15 cellular contexts compared by ENCODE assay signal in the genomic region with DNA sequence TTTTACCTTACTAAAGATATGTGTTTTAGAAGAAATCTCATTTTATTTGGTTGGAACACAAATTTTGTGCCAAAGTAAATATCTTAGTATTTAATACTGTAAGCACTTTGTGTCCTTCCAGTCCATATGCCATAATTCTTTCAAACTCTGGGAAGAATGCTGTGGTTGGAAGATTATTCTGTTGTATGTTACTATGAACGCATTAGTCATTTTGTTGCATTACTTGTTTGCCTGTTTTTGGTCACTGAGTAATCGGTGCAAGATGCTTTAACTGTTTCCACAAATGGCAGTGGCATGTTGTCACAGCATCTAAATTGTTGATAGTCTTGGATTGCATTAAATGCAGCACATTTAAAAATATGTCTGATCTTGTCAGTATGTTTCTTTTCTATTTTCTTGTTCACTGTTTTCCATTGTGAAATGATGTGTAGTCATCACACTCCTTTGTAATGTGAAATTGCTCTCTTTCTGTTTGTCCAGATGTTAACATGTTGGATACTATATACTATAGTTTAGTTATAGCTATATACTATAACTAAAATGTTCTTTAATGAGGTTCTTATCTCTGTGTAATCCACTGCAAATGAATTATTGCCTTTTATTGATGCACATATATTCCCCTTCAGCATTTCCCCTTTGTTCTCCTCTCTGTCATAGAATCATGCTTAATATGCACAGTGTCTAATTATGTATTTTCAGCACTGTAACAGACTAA.
DNase-seq lines count a peak whose midpoint lies in the region; ATAC-seq and TF ChIP-seq lines count a peak whose summit lies in the region.
"Had no signal": no experiment of that assay in that cellular context is flagged by ENCODE, and none has a peak within 500 bp of the region (broad histone marks: within the 10 kb centered on the region; RNA-seq: fewer than 3 reads in every experiment).

No MANE protein-coding gene starts in this region.

- peaks cover 0 to 7% of the 10 kb centered on the region in 2 experiments; a peak in 1 of 4 replicates for H3K79me1 ChIP-seq in IMR-90 (ENCODE audit: low read depth in 1 of 2, low read length in 2 of 2)

- H4K20me1 ChIP-seq in IMR-90 (ENCODE audit: insufficient read depth, low read length), result no peaks in the 10 kb centered on the region

- TF ChIP-seq POLR2A in IMR-90 (IDR thresholded peaks at IDR 0.05; ENCODE audit: low read depth, low read length), result no peak

- BruUV-seq in IMR-90 (replicated peaks; lab: Mats Ljungman, UMichigan), result no TSS peak

- no peak overlapping the region for H2BK120ac ChIP-seq in IMR-90 (ENCODE audit: low read depth, low read length)

- intact Hi-C loops in IMR-90 (cut with micrococcal nuclease), result loop anchor here (5.0 kb wide), 1 partner anchor 41 kb away; no protein-coding TSS in a partner anchor

- no peak for TF ChIP-seq RAD21 in IMR-90 (IDR thresholded peaks at IDR 0.05; ENCODE audit: low read length)

- peak overlapping the region; percentile 72 for H2BK5ac ChIP-seq in IMR-90 (ENCODE audit: low read depth, low read length, poor library complexity, severe bottlenecking)

- H3K14ac ChIP-seq in IMR-90 (replicated peaks; ENCODE audit: low read depth, low read length), result no peak overlapping the region

- peaks cover 2% of the 10 kb centered on the region; the same call in 1 of the 2 replicates for H3K4me1 ChIP-seq in IMR-90 (ENCODE audit: control insufficient read depth, insufficient read depth, low read length)
- peaks cover 30% of the 10 kb centered on the region for H3K4me1 ChIP-seq in muscle layer of colon (ENCODE audit: insufficient read depth, low read length)

- POLR2A ChIA-PET in IMR-90 (lab: Charles Lee; ENCODE audit: unreplicated experiment), result no interaction called here

- H2BK20ac ChIP-seq in IMR-90 (ENCODE audit: low read depth, low read length), result peak overlapping the region; percentile 72; the same call in 1 of the 2 replicates

- H3K9me3 ChIP-seq in IMR-90 (ENCODE audit: control insufficient read depth, insufficient read depth, low read length) (0 out of 2 replicates have a peak, but pooled peaks cover 2% of the 10 kb centered on the region), muscle layer of colon (ENCODE audit: low read length) (no peaks in the 10 kb centered on the region)

- CTCF ChIA-PET in IMR-90 (lab: Yijun Ruan, JAX), result interaction anchor here (0.9 kb wide), 1 partner anchor 12 kb away, joined by 4 read pairs; no protein-coding TSS in a partner anchor

- DNase-seq in A172 (ENCODE audit: low spot score), result peak; percentile 74
- DNase-seq in IMR-90, result peak; percentile 87
- DNase-seq in coronary artery (ENCODE audit: low spot score), result no peak
- no peak for DNase-seq in stimulated activated naive CD4-positive, alpha-beta T cell (lab: John Stamatoyannopoulos, UW)
- DNase-seq in cortex of kidney (lab: John Stamatoyannopoulos, UW), result no peak
- no peak for DNase-seq in NK-92 (lab: John Stamatoyannopoulos, UW; ENCODE audit: unreplicated experiment)
- DNase-seq in NCI-H446 treated with DMSO at 0.1 percent for 48 hours (lab: John Stamatoyannopoulos, UW), result no peak
- DNase-seq: activated CD4-positive, alpha-beta T cell treated with anti-CD3 and anti-CD28 coated beads for 36 hours; DND-41; foreskin melanocyte; natural killer cell; NCI-H1930 had no signal

- H3K4me2 ChIP-seq in IMR-90 (ENCODE audit: low read depth, low read length), result peak overlapping the region; percentile 19; the same call in 1 of the 2 replicates

- peak; percentile 93 for ATAC-seq in IMR-90 (ENCODE audit: low read depth)
- ATAC-seq: activated CD4-positive, alpha-beta T cell treated with anti-CD3 and anti-CD28 coated beads for 36 hours; K562; natural killer cell had no signal

- H3K27me3 ChIP-seq in IMR-90 (ENCODE audit: control insufficient read depth, insufficient read depth, low read length), result no peaks in the 10 kb centered on the region
- no peaks in the 10 kb centered on the region for H3K27me3 ChIP-seq in muscle layer of colon (ENCODE audit: control insufficient read depth in 1 of 2, insufficient read depth in 2 of 2, low read length in 2 of 2)
- H3K27me3 ChIP-seq: cardiac muscle cell had no signal

- no peak overlapping the region for H2AK5ac ChIP-seq in IMR-90 (ENCODE audit: low read depth, low read length)

- H2BK15ac ChIP-seq in IMR-90 (ENCODE audit: low read depth, low read length), result no peak overlapping the region

- H3K36me3 ChIP-seq in IMR-90 (ENCODE audit: control insufficient read depth, insufficient read depth, low read length) (peaks cover 23% of the 10 kb centered on the region), muscle layer of colon (ENCODE audit: insufficient read depth, low read length) (peaks cover 69% of the 10 kb centered on the region)

- H4K8ac ChIP-seq in IMR-90 (ENCODE audit: low read depth in 2 of 2, low read length in 2 of 2), result no peak overlapping the region; a peak in 1 of 4 replicates

- H2AK9ac ChIP-seq in IMR-90 (replicated peaks; ENCODE audit: low read depth, low read length, poor library complexity), result no peak overlapping the region

- H4K5ac ChIP-seq in IMR-90 (ENCODE audit: low read depth, low read length), result no peak overlapping the region

- TF ChIP-seq CTCF in IMR-90 (conservative IDR thresholded peaks at IDR 0.05; ENCODE audit: low read depth, low read length), result no peak
- TF ChIP-seq CTCF in coronary artery (IDR thresholded peaks at IDR 0.05), result no peak

- no peak overlapping the region for H3K56ac ChIP-seq in IMR-90 (ENCODE audit: extremely low read depth, insufficient read depth, low read length)

- H3K18ac ChIP-seq in IMR-90 (ENCODE audit: low read depth, low read length), result no peak overlapping the region; the same call in 1 of the 2 replicates

- no peaks in the 10 kb centered on the region; the same call in 1 of the 2 replicates for H3K9me1 ChIP-seq in IMR-90 (ENCODE audit: insufficient read depth, low read length)

- dilution Hi-C loops in IMR-90 (cut with HindIII; ENCODE audit: low sequenced_read_pairs, unreplicated experiment), result no loop called here

- H2AFZ ChIP-seq in IMR-90 (replicated peaks; ENCODE audit: low read length, poor library complexity), result no peak overlapping the region

- in situ Hi-C loops in IMR-90 (cut with MboI; ENCODE audit: low sequenced_read_pairs), result no loop called here

- H3K4me3 ChIP-seq in IMR-90 (ENCODE audit: insufficient read depth, low read depth, low read length) (no peak overlapping the region), coronary artery (no peak overlapping the region), muscle layer of colon (ENCODE audit: low read depth in 1 of 2, low read length in 2 of 2) (no peak overlapping the region)
- H3K4me3 ChIP-seq: cardiac muscle cell, K562 had no signal

- no peak overlapping the region for H3K9ac ChIP-seq in IMR-90 (ENCODE audit: low read depth, low read length)
- H3K9ac ChIP-seq in muscle layer of colon (ENCODE audit: low read length), result no peak overlapping the region

- peak overlapping the region; percentile 30; the same call in 1 of the 2 replicates for H3K4ac ChIP-seq in IMR-90 (ENCODE audit: low read depth, low read length)

- H4K91ac ChIP-seq in IMR-90 (ENCODE audit: insufficient read depth, low read depth, low read length), result no peak overlapping the region

- H3K27ac ChIP-seq in IMR-90 (ENCODE audit: insufficient read depth, low read length) (no peak overlapping the region; the same call in 1 of the 2 replicates), coronary artery (peak overlapping the region; percentile 54 to 65), muscle layer of colon (ENCODE audit: low read depth, low read length) (peak overlapping the region; percentile 1)
- H3K27ac ChIP-seq: cardiac muscle cell had no signal

- no CpG with 5 or more reads among the region's 2 CpGs for WGBS in IMR-90 (ENCODE audit: extremely low coverage in 2 of 2, insufficient read length in 1 of 2), 2 experiments

- H3K23ac ChIP-seq in IMR-90 (ENCODE audit: low read depth, low read length), result no peak overlapping the region

TF ChIP-seq in IMR-90, 13 proteins besides CTCF, POLR2A, EP300 and RAD21:
- TF ChIP-seq CEBPB (IDR thresholded peaks at IDR 0.05; ENCODE audit: low read depth, low read length) (peak; percentile 82), MAFK (IDR thresholded peaks at IDR 0.05; ENCODE audit: low read depth, low read length) (no peak)
TF ChIP-seq in IMR-90: peak in this region for 1.

Comparison
In these comparisons a context has a peak if more than half of its experiments do, and no peak if none do; other contexts are left out.
1. DNase-seq: peak in A172 (single experiment) and IMR-90 (single experiment); none in coronary artery (single experiment), stimulated activated naive CD4-positive, alpha-beta T cell (0 of 6), cortex of kidney (single experiment), NK-92 (single experiment) and NCI-H446 treated with DMSO at 0.1 percent for 48 hours (single experiment).